In genomic region chr20:32247957-32248497, GRCh38 we compare ENCODE assay signal across 1 cellular context.
TF ChIP-seq lines count a peak whose summit lies in the region.

No MANE protein-coding gene starts in this region.

TF ChIP-seq in IMR-90, 13 proteins besides CTCF, POLR2A, EP300 and RAD21:
- TF ChIP-seq BHLHE40 (IDR thresholded peaks at IDR 0.05; ENCODE audit: low read depth, low read length) = no peak
